In genomic region chr1:102107441-102107840, GRCh38 we compare ENCODE assay signal across 25 cellular contexts.
"Had no signal": no experiment of that assay in that cellular context is flagged by ENCODE, and none has a peak within 500 bp of the region (broad histone marks: within the 10 kb centered on the region; RNA-seq: fewer than 3 reads in every experiment).

No MANE protein-coding gene starts in this region.

- H3K36me3 ChIP-seq: brain microvascular endothelial cell, left ventricle myocardium inferior, stomach, thyroid gland, upper lobe of left lung, vagina, WERI-Rb-1 had no signal

- H3K27me3 ChIP-seq: brain microvascular endothelial cell, stomach, thyroid gland, upper lobe of left lung, vagina had no signal

- H3K4me1 ChIP-seq: left ventricle myocardium inferior, stomach, upper lobe of left lung, vagina had no signal

- H3K4me3 ChIP-seq: left ventricle myocardium inferior, stomach, thyroid gland, upper lobe of left lung, vagina had no signal

- H3K27ac ChIP-seq: brain microvascular endothelial cell, left ventricle myocardium inferior, stomach, thyroid gland, upper lobe of left lung, vagina, WERI-Rb-1 had no signal

- DNase-seq: activated CD4-positive, alpha-beta memory T cell treated with anti-CD3 and anti-CD28 coated beads, Interleukin-2, amount 10 ng/mL, durations not matched to agents 7 days and 5 days; activated CD4-positive, alpha-beta T cell treated with anti-CD3 and anti-CD28 coated beads, Interleukin-2, amount 10 ng/mL, durations not matched to agents 7 days and 5 days; activated CD4-positive, CD25-positive, alpha-beta regulatory T cell treated with anti-CD3 and anti-CD28 coated beads, Interleukin-2, amount 50 U/mL, for 72 hours; activated CD8-positive, alpha-beta memory T cell treated with anti-CD3 and anti-CD28 coated beads, Interleukin-2, amount 50 U/mL, for 48 hours; activated gamma-delta T cell; activated naive CD4-positive, alpha-beta T cell treated with anti-CD3 and anti-CD28 coated beads, Interleukin-2, amount 10 ng/mL, durations not matched to agents 7 days and 5 days; activated T-cell treated with anti-CD3 and anti-CD28 coated beads, Interleukin-2, amount 50 U/mL, for 24 hours; amniotic stem cell; brain microvascular endothelial cell; effector CD8-positive, alpha-beta T cell; left ventricle myocardium inferior; naive B cell; nephron progenitor cell; occipital lobe; right cardiac atrium; stimulated activated CD4-positive, alpha-beta T cell treated with anti-CD3 and anti-CD28 coated beads, Interleukin-15, amount 100 ng/mL, for 24 hours; stimulated activated CD4-positive, alpha-beta T cell treated with anti-CD3 and anti-CD28 coated beads, Interleukin-2, amount 100 ng/mL, for 24 hours; stimulated activated naive B cell treated with anti-CD40 and anti-IgM and Interleukin-4, amounts not matched to agents 10 μg/mL and 1 μg/mL and 100 μg/mL, for 72 hours; stomach; T-helper 17 cell; T1000; thyroid gland; upper lobe of left lung; WERI-Rb-1 had no signal

- H3K9me3 ChIP-seq: stomach, thyroid gland, upper lobe of left lung, vagina had no signal
